In the genomic region with DNA sequence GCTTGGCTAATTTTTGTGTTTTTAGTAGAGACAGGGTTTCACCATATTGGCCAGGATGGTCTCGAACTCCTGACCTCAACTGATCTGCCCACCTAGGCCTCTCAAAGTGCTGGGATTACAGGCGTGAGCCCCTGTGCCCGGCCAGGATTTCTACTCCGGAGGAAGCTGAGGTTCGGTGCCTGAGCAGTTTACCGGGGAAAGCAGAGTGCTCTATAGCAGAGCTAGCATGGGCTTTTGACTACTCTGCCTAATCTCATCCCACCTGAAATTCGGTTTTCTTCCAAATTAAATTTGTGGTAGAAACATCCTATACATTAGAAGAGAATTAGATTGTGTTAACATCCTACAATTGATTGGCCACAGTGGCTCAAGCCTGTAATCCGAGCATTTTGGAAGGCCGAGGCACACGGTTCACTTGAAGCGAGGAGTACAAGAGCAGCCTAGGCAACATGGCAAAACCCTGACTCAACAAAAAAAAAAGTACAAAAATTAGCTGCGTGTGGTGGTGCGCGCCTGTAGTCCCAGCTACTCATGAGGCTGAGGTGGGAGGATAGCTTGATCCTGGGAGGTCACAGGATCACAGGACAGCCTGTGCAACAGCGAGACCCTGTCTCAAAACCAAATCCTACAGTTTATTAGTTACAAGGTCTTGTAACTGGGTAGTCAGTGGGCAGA, we compare ENCODE assay signal across 8 cellular contexts.
A peak's percentile ranks its signal among the peaks of the same experiment; 100 is the strongest.
DNase-seq lines count a peak whose midpoint lies in the region; ATAC-seq and TF ChIP-seq lines count a peak whose summit lies in the region.

No MANE protein-coding gene starts in this region.

- DNase-seq in HL-60 (ENCODE audit: low read depth in 1 of 2, low spot score in 1 of 2) = no peak
- DNase-seq in activated T-cell treated with anti-CD3 and anti-CD28 coated beads, Interleukin-2, amount 50 U/mL, for 48 hours = peak; percentile 48 to 54
- no peak for DNase-seq in iPS DF 6.9 (ENCODE audit: low read depth, low spot score)
- DNase-seq in stimulated activated effector memory CD8-positive, alpha-beta T cell treated with anti-CD3 and anti-CD28 coated beads, Interleukin-12 subunit alpha, Interleukin-12 subunit beta, amount 100 ng/mL, for 72 hours (ENCODE audit: low spot score in 2 of 2) = no peak
- DNase-seq in GM19240 (ENCODE audit: insufficient read length, low spot score) = no peak
- no peak for DNase-seq in Ammon's horn (ENCODE audit: low spot score)
- DNase-seq in superior temporal gyrus (ENCODE audit: extremely low spot score) = no peak

- H3K36me3 Mint-ChIP-seq in stimulated activated effector memory CD8-positive, alpha-beta T cell treated with anti-CD3 and anti-CD28 coated beads, Interleukin-12 subunit alpha, Interleukin-12 subunit beta, amount 100 ng/mL, for 72 hours = peaks cover 99% of the 10 kb centered on the region

- H3K27me3 ChIP-seq in HL-60 (ENCODE audit: insufficient read depth, poor library complexity, severe bottlenecking) (no peaks in the 10 kb centered on the region), iPS DF 6.9 (ENCODE audit: control insufficient read depth, insufficient read depth, low read length) (no peaks in the 10 kb centered on the region)

- ATAC-seq in stimulated activated effector memory CD8-positive, alpha-beta T cell treated with anti-CD3 and anti-CD28 coated beads, Interleukin-12 subunit alpha, Interleukin-12 subunit beta, amount 100 ng/mL, for 72 hours = no peak
- no peak for ATAC-seq in GM21723 (IDR thresholded peaks at IDR 0.05; ENCODE audit: unreplicated experiment)

- H3K4me3 Mint-ChIP-seq in stimulated activated effector memory CD8-positive, alpha-beta T cell treated with anti-CD3 and anti-CD28 coated beads, Interleukin-12 subunit alpha, Interleukin-12 subunit beta, amount 100 ng/mL, for 72 hours = peak overlapping the region; percentile 93

- no peaks in the 10 kb centered on the region for H3K4me1 ChIP-seq in iPS DF 6.9 (ENCODE audit: control insufficient read depth, insufficient read depth, low read length)

- no peaks in the 10 kb centered on the region for H3K9me3 Mint-ChIP-seq in stimulated activated effector memory CD8-positive, alpha-beta T cell treated with anti-CD3 and anti-CD28 coated beads, Interleukin-12 subunit alpha, Interleukin-12 subunit beta, amount 100 ng/mL, for 72 hours

- peaks cover 72% of the 10 kb centered on the region for H3K4me1 Mint-ChIP-seq in stimulated activated effector memory CD8-positive, alpha-beta T cell treated with anti-CD3 and anti-CD28 coated beads, Interleukin-12 subunit alpha, Interleukin-12 subunit beta, amount 100 ng/mL, for 72 hours

- H3K27ac ChIP-seq in HL-60 (replicated peaks) (peak overlapping the region; percentile 98), iPS DF 6.9 (ENCODE audit: low read length) (peak overlapping the region; percentile 1)

- WGBS in iPS DF 6.9 (ENCODE audit: insufficient coverage, insufficient read length) = no CpG with 5 or more reads among the region's 15 CpGs

- peak overlapping the region; percentile 100 for H3K27ac Mint-ChIP-seq in stimulated activated effector memory CD8-positive, alpha-beta T cell treated with anti-CD3 and anti-CD28 coated beads, Interleukin-12 subunit alpha, Interleukin-12 subunit beta, amount 100 ng/mL, for 72 hours

- no peak for TF ChIP-seq CTCF in HL-60 (IDR thresholded peaks at IDR 0.05; ENCODE audit: insufficient read depth, low read length)

- H3K36me3 ChIP-seq in iPS DF 6.9 (ENCODE audit: control insufficient read depth, insufficient read depth, low read length) = peaks cover 38% of the 10 kb centered on the region

- H3K4me3 ChIP-seq in HL-60 (replicated peaks; ENCODE audit: insufficient read depth, low read length) (peak overlapping the region; percentile 67), iPS DF 6.9 (ENCODE audit: low read length) (peak overlapping the region; percentile 99)

- no peaks in the 10 kb centered on the region for H3K9me3 ChIP-seq in iPS DF 6.9 (ENCODE audit: control insufficient read depth, insufficient read depth, low read length)

Comparison
In these comparisons a context has a peak if more than half of its experiments do, and no peak if none do; other contexts are left out.
1. DNase-seq: peak in activated T-cell treated with anti-CD3 and anti-CD28 coated beads, Interleukin-2, amount 50 U/mL, for 48 hours (2 of 2); none in HL-60 (0 of 2), iPS DF 6.9 (single experiment), stimulated activated effector memory CD8-positive, alpha-beta T cell treated with anti-CD3 and anti-CD28 coated beads, Interleukin-12 subunit alpha, Interleukin-12 subunit beta, amount 100 ng/mL, for 72 hours (0 of 2), GM19240 (single experiment), Ammon's horn (single experiment) and superior temporal gyrus (single experiment).